ENCODE assay signal across 14 cellular contexts in the genomic region with DNA sequence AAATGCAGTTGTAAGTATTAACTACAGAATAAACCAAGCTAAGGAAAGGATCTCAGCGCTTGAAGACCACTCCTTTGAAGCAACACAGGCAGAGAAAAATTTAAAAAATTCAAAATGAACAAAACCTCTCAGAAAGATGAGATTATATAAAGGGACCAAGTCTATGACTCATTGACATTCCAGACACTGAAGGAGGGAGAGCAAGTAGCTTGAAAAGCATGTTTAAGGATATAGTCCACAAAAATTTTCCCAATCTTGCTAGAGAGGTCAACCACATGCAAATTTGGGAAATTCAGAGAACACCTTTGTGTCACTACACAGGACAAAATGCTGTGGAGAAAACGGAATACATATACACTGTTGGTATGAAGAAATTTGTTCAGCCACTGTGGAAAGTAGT.
DNase-seq lines count a peak whose midpoint lies in the region; ATAC-seq and TF ChIP-seq lines count a peak whose summit lies in the region.
"Had no signal": no experiment of that assay in that cellular context is flagged by ENCODE, and none has a peak within 500 bp of the region (broad histone marks: within the 10 kb centered on the region; RNA-seq: fewer than 3 reads in every experiment).

No MANE protein-coding gene starts in this region.

- no peaks in the 10 kb centered on the region for H3K27me3 Mint-ChIP-seq in activated CD4-positive, alpha-beta T cell treated with anti-CD3 and anti-CD28 coated beads for 36 hours

- H3K27ac Mint-ChIP-seq in activated CD4-positive, alpha-beta T cell treated with anti-CD3 and anti-CD28 coated beads for 36 hours: no peak overlapping the region

- H3K9me3 Mint-ChIP-seq in activated CD4-positive, alpha-beta T cell treated with anti-CD3 and anti-CD28 coated beads for 36 hours (ENCODE audit: low read depth): no peaks in the 10 kb centered on the region

- ATAC-seq in activated CD4-positive, alpha-beta T cell treated with anti-CD3 and anti-CD28 coated beads for 36 hours: no peak
- ATAC-seq: PC-3 had no signal

- CTCF ChIA-PET in activated CD4-positive, alpha-beta T cell treated with anti-CD3 and anti-CD28 coated beads for 36 hours (lab: Charles Lee): no interaction called here

- intact Hi-C loops in activated CD4-positive, alpha-beta T cell treated with anti-CD3 and anti-CD28 coated beads for 36 hours (cut with DNase I, micrococcal nuclease): no loop called here

- DNase-seq in AG20443 (ENCODE audit: low spot score) (peak; percentile 37), M059J (ENCODE audit: low read depth) (peak; percentile 5), epithelial cell of esophagus (ENCODE audit: low read depth) (peak; percentile 8), kidney tubule cell (ENCODE audit: low spot score) (peak; percentile 27), ACHN (no peak), SHP77 (lab: John Stamatoyannopoulos, UW) (no peak), globus pallidus (ENCODE audit: low spot score) (no peak)
- DNase-seq in activated CD4-positive, alpha-beta T cell treated with anti-CD3 and anti-CD28 coated beads for 36 hours: no peak
- DNase-seq: DMS 273 treated with DMSO at 0.1 percent for 48 hours, H7, NCI-H1092, PC-3 had no signal

- H3K36me3 Mint-ChIP-seq in activated CD4-positive, alpha-beta T cell treated with anti-CD3 and anti-CD28 coated beads for 36 hours (ENCODE audit: low read depth): no peaks in the 10 kb centered on the region

- no peak for TF ChIP-seq CTCF in epithelial cell of esophagus (IDR thresholded peaks at IDR 0.05; ENCODE audit: insufficient read depth, low read depth, low read length, missing control alignments)

- in situ Hi-C loops in ACHN (cut with HindIII; ENCODE audit: low pct_ligation_motif_present, low pct_unique_long_range_greater_than_20kb, low sequenced_read_pairs): no loop called here

- H3K4me3 ChIP-seq in epithelial cell of esophagus (ENCODE audit: low read length): no peak overlapping the region
- H3K4me3 ChIP-seq: BLaER1, SK-N-MC had no signal

- H3K4me1 Mint-ChIP-seq in activated CD4-positive, alpha-beta T cell treated with anti-CD3 and anti-CD28 coated beads for 36 hours: no peaks in the 10 kb centered on the region

- POLR2A ChIA-PET in activated CD4-positive, alpha-beta T cell treated with anti-CD3 and anti-CD28 coated beads for 36 hours (lab: Charles Lee): no interaction called here

- H3K4me3 Mint-ChIP-seq in activated CD4-positive, alpha-beta T cell treated with anti-CD3 and anti-CD28 coated beads for 36 hours: no peak overlapping the region

Comparison
In these comparisons a context has a peak if more than half of its experiments do, and no peak if none do; other contexts are left out.
1. DNase-seq: peak in AG20443 (single experiment), M059J (single experiment), epithelial cell of esophagus (single experiment) and kidney tubule cell (single experiment); none in ACHN (single experiment), SHP77 (0 of 2), activated CD4-positive, alpha-beta T cell treated with anti-CD3 and anti-CD28 coated beads for 36 hours (single experiment) and globus pallidus (single experiment).